In genomic region chr5:2286250-2286649, GRCh38 we compare ENCODE assay signal across 34 cellular contexts.
"Had no signal": no experiment of that assay in that cellular context is flagged by ENCODE, and none has a peak within 500 bp of the region (broad histone marks: within the 10 kb centered on the region; RNA-seq: fewer than 3 reads in every experiment).

No MANE protein-coding gene starts in this region.

- H3K4me3 Mint-ChIP-seq: activated B cell treated with CpG ODN at 0.5 μM for 24 hours; activated CD4-positive, alpha-beta memory T cell treated with anti-CD3 and anti-CD28 coated beads for 36 hours; activated CD4-positive, alpha-beta T cell treated with anti-CD3 and anti-CD28 coated beads, Interleukin-2, amount 10 ng/mL, durations not matched to agents 24 days and 14 days; activated CD8-positive, alpha-beta memory T cell treated with anti-CD3 and anti-CD28 coated beads, Interleukin-2, amount 10 ng/mL, durations not matched to agents 7 days and 5 days; activated CD8-positive, alpha-beta T cell treated with anti-CD3 and anti-CD28 coated beads, Interleukin-2, amount 10 ng/mL, durations not matched to agents 7 days and 5 days; activated naive CD4-positive, alpha-beta T cell treated with anti-CD3 and anti-CD28 coated beads for 36 hours; activated naive CD4-positive, alpha-beta T cell treated with anti-CD3 and anti-CD28 coated beads, Interleukin-2, amount 50 U/mL, for 24 hours; activated naive CD8-positive, alpha-beta T cell treated with anti-CD3 and anti-CD28 coated beads for 36 hours; activated naive CD8-positive, alpha-beta T cell treated with anti-CD3 and anti-CD28 coated beads, Interleukin-2, amount 50 U/mL, for 24 hours; activated T-helper 1 cell treated with anti-CD3 and anti-CD28 coated beads, Interleukin-12 subunit alpha, Interleukin-12 subunit beta, Interleukin-2, Interleukin-4 antibody, amounts not matched to agents 30 ng/mL and 10 ng/mL and 1 ng/mL, durations not matched to agents 14 hours and 24 hours and 36 hours; brain; central memory CD8-positive, alpha-beta T cell; dendritic cell treated with granulocyte-macrophage colony-stimulating factor and Interleukin-4, amounts not matched to agents 40 ng/mL and 50 ng/mL, for 4 days; endodermal cell; T-helper 17 cell; T-helper 2 cell treated with Interferon-gamma antibody and Interleukin-4, amounts not matched to agents 5 μg/mL and 100 μg/mL, for 36 hours had no signal

- H3K4me1 ChIP-seq: adrenal gland, ascending aorta, breast epithelium had no signal

- H3K4me3 ChIP-seq: adrenal gland, ascending aorta, breast epithelium, coronary artery, dorsolateral prefrontal cortex had no signal

- H3K9me3 Mint-ChIP-seq: activated B cell treated with CpG ODN at 0.5 μM for 24 hours; activated CD4-positive, alpha-beta memory T cell treated with anti-CD3 and anti-CD28 coated beads for 36 hours; activated CD4-positive, alpha-beta T cell treated with anti-CD3 and anti-CD28 coated beads, Interleukin-2, amount 10 ng/mL, durations not matched to agents 24 days and 14 days; activated naive CD4-positive, alpha-beta T cell treated with anti-CD3 and anti-CD28 coated beads for 36 hours; activated naive CD4-positive, alpha-beta T cell treated with anti-CD3 and anti-CD28 coated beads, Interleukin-2, amount 50 U/mL, for 24 hours; activated naive CD8-positive, alpha-beta T cell treated with anti-CD3 and anti-CD28 coated beads for 36 hours; activated naive CD8-positive, alpha-beta T cell treated with anti-CD3 and anti-CD28 coated beads, Interleukin-2, amount 50 U/mL, for 24 hours; activated T-helper 1 cell treated with anti-CD3 and anti-CD28 coated beads, Interleukin-12 subunit alpha, Interleukin-12 subunit beta, Interleukin-2, Interleukin-4 antibody, amounts not matched to agents 30 ng/mL and 10 ng/mL and 1 ng/mL, durations not matched to agents 14 hours and 24 hours and 36 hours; activated T-helper 2 cell treated with anti-CD3 and anti-CD28 coated beads, Interferon-gamma antibody, Interleukin-2, Interleukin-4, amounts not matched to agents 10 μg/mL and 5 μg/mL and 100 μg/mL, durations not matched to agents 14 hours and 24 hours and 36 hours; central memory CD8-positive, alpha-beta T cell; dendritic cell treated with granulocyte-macrophage colony-stimulating factor and Interleukin-4, amounts not matched to agents 40 ng/mL and 50 ng/mL, for 4 days; endodermal cell; T-helper 2 cell treated with Interferon-gamma antibody and Interleukin-4, amounts not matched to agents 5 μg/mL and 100 μg/mL, for 36 hours had no signal

- DNase-seq: activated B cell treated with CpG ODN at 0.5 μM for 24 hours; activated CD4-positive, alpha-beta memory T cell treated with anti-CD3 and anti-CD28 coated beads for 36 hours; activated CD4-positive, alpha-beta T cell treated with anti-CD3 and anti-CD28 coated beads, Interleukin-2, amount 10 ng/mL, durations not matched to agents 24 days and 14 days; activated CD8-positive, alpha-beta memory T cell treated with anti-CD3 and anti-CD28 coated beads, Interleukin-2, amount 10 ng/mL, durations not matched to agents 7 days and 5 days; activated CD8-positive, alpha-beta memory T cell treated with anti-CD3 and anti-CD28 coated beads, Interleukin-2, amount 50 U/mL, for 4 hours; activated CD8-positive, alpha-beta T cell treated with anti-CD3 and anti-CD28 coated beads, Interleukin-2, amount 10 ng/mL, durations not matched to agents 7 days and 5 days; activated naive CD4-positive, alpha-beta T cell treated with anti-CD3 and anti-CD28 coated beads for 36 hours; activated naive CD8-positive, alpha-beta T cell treated with anti-CD3 and anti-CD28 coated beads for 36 hours; activated naive CD8-positive, alpha-beta T cell treated with anti-CD3 and anti-CD28 coated beads, Interleukin-2, amount 50 U/mL, for 24 hours; activated T-cell treated with anti-CD3 and anti-CD28 coated beads, Interleukin-2, amount 50 U/mL, for 1 hour; activated T-cell treated with anti-CD3 and anti-CD28 coated beads, Interleukin-2, amount 50 U/mL, for 48 hours; adrenal gland; dorsolateral prefrontal cortex; effector memory CD4-positive, alpha-beta T cell; endodermal cell; foreskin fibroblast; head of caudate nucleus; T-helper 1 cell; T-helper 17 cell; T1000; WERI-Rb-1 had no signal

- H3K36me3 ChIP-seq: adrenal gland, ascending aorta, breast epithelium, WERI-Rb-1 had no signal

- H3K27me3 Mint-ChIP-seq: activated B cell treated with CpG ODN at 0.5 μM for 24 hours; activated CD4-positive, alpha-beta memory T cell treated with anti-CD3 and anti-CD28 coated beads for 36 hours; activated CD4-positive, alpha-beta T cell treated with anti-CD3 and anti-CD28 coated beads, Interleukin-2, amount 10 ng/mL, durations not matched to agents 24 days and 14 days; activated CD8-positive, alpha-beta memory T cell treated with anti-CD3 and anti-CD28 coated beads, Interleukin-2, amount 10 ng/mL, durations not matched to agents 7 days and 5 days; activated naive CD4-positive, alpha-beta T cell treated with anti-CD3 and anti-CD28 coated beads, Interleukin-2, amount 50 U/mL, for 24 hours; activated naive CD8-positive, alpha-beta T cell treated with anti-CD3 and anti-CD28 coated beads for 36 hours; activated naive CD8-positive, alpha-beta T cell treated with anti-CD3 and anti-CD28 coated beads, Interleukin-2, amount 50 U/mL, for 24 hours; central memory CD8-positive, alpha-beta T cell; dendritic cell treated with granulocyte-macrophage colony-stimulating factor and Interleukin-4, amounts not matched to agents 40 ng/mL and 50 ng/mL, for 4 days; T-helper 17 cell had no signal

- H3K4me1 Mint-ChIP-seq: activated B cell treated with CpG ODN at 0.5 μM for 24 hours; activated CD4-positive, alpha-beta T cell treated with anti-CD3 and anti-CD28 coated beads, Interleukin-2, amount 10 ng/mL, durations not matched to agents 24 days and 14 days; activated CD8-positive, alpha-beta memory T cell treated with anti-CD3 and anti-CD28 coated beads, Interleukin-2, amount 10 ng/mL, durations not matched to agents 7 days and 5 days; activated naive CD4-positive, alpha-beta T cell treated with anti-CD3 and anti-CD28 coated beads, Interleukin-2, amount 50 U/mL, for 24 hours; activated naive CD8-positive, alpha-beta T cell treated with anti-CD3 and anti-CD28 coated beads for 36 hours; activated naive CD8-positive, alpha-beta T cell treated with anti-CD3 and anti-CD28 coated beads, Interleukin-2, amount 50 U/mL, for 24 hours; brain; central memory CD8-positive, alpha-beta T cell; T-helper 17 cell had no signal

- ATAC-seq: activated CD4-positive, CD25-positive, alpha-beta regulatory T cell treated with anti-CD3 and anti-CD28 coated beads, Interleukin-2, amount 50 U/mL, for 24 hours; activated CD8-positive, alpha-beta memory T cell treated with anti-CD3 and anti-CD28 coated beads, Interleukin-2, amount 10 ng/mL, durations not matched to agents 7 days and 5 days; activated CD8-positive, alpha-beta T cell treated with anti-CD3 and anti-CD28 coated beads, Interleukin-2, amount 10 ng/mL, durations not matched to agents 7 days and 5 days; activated naive CD8-positive, alpha-beta T cell treated with anti-CD3 and anti-CD28 coated beads, Interleukin-2, amount 50 U/mL, for 24 hours; esophagus mucosa; T-helper 17 cell had no signal

- H3K36me3 Mint-ChIP-seq: activated CD4-positive, alpha-beta memory T cell treated with anti-CD3 and anti-CD28 coated beads for 36 hours; activated CD8-positive, alpha-beta memory T cell treated with anti-CD3 and anti-CD28 coated beads, Interleukin-2, amount 10 ng/mL, durations not matched to agents 7 days and 5 days; activated naive CD4-positive, alpha-beta T cell treated with anti-CD3 and anti-CD28 coated beads, Interleukin-2, amount 50 U/mL, for 24 hours; activated naive CD8-positive, alpha-beta T cell treated with anti-CD3 and anti-CD28 coated beads for 36 hours; brain had no signal

- H3K9me3 ChIP-seq: adrenal gland, ascending aorta, breast epithelium had no signal

- FAIRE-seq: frontal cortex had no signal

- H3K27ac Mint-ChIP-seq: activated B cell treated with CpG ODN at 0.5 μM for 24 hours; activated CD4-positive, alpha-beta memory T cell treated with anti-CD3 and anti-CD28 coated beads for 36 hours; activated CD4-positive, alpha-beta T cell treated with anti-CD3 and anti-CD28 coated beads, Interleukin-2, amount 10 ng/mL, durations not matched to agents 24 days and 14 days; activated CD8-positive, alpha-beta memory T cell treated with anti-CD3 and anti-CD28 coated beads, Interleukin-2, amount 10 ng/mL, durations not matched to agents 7 days and 5 days; activated CD8-positive, alpha-beta T cell treated with anti-CD3 and anti-CD28 coated beads, Interleukin-2, amount 10 ng/mL, durations not matched to agents 7 days and 5 days; activated naive CD4-positive, alpha-beta T cell treated with anti-CD3 and anti-CD28 coated beads for 36 hours; activated naive CD4-positive, alpha-beta T cell treated with anti-CD3 and anti-CD28 coated beads, Interleukin-2, amount 50 U/mL, for 24 hours; activated naive CD8-positive, alpha-beta T cell treated with anti-CD3 and anti-CD28 coated beads for 36 hours; activated naive CD8-positive, alpha-beta T cell treated with anti-CD3 and anti-CD28 coated beads, Interleukin-2, amount 50 U/mL, for 24 hours; activated T-helper 1 cell treated with anti-CD3 and anti-CD28 coated beads, Interleukin-12 subunit alpha, Interleukin-12 subunit beta, Interleukin-2, Interleukin-4 antibody, amounts not matched to agents 30 ng/mL and 10 ng/mL and 1 ng/mL, durations not matched to agents 14 hours and 24 hours and 36 hours; activated T-helper 2 cell treated with anti-CD3 and anti-CD28 coated beads, Interferon-gamma antibody, Interleukin-2, Interleukin-4, amounts not matched to agents 10 μg/mL and 5 μg/mL and 100 μg/mL, durations not matched to agents 14 hours and 24 hours and 36 hours; brain; dendritic cell treated with granulocyte-macrophage colony-stimulating factor and Interleukin-4, amounts not matched to agents 40 ng/mL and 50 ng/mL, for 4 days; endodermal cell; T-helper 17 cell; T-helper 2 cell treated with Interferon-gamma antibody and Interleukin-4, amounts not matched to agents 5 μg/mL and 100 μg/mL, for 36 hours had no signal

- H3K27me3 ChIP-seq: adrenal gland, ascending aorta, breast epithelium had no signal

- H3K27ac ChIP-seq: adrenal gland, ascending aorta, breast epithelium, coronary artery, dorsolateral prefrontal cortex, WERI-Rb-1 had no signal
